ENCODE assay signal across 32 cellular contexts in genomic region chr7:158560386-158560785, GRCh38. TPM values are rescaled to one million over a fixed set of nuclear protein-coding genes. Genes with fewer than 3 reads are reported as not detected.
"Had no signal": no experiment of that assay in that cellular context is flagged by ENCODE, and none has a peak within 500 bp of the region (broad histone marks: within the 10 kb centered on the region; RNA-seq: fewer than 3 reads in every experiment).

No MANE protein-coding gene starts in this region.

- H3K9me3 ChIP-seq: ascending aorta had no signal

- H3K27ac ChIP-seq: ascending aorta, cardiac muscle cell, VCaP had no signal

- DNase-seq: activated CD4-positive, alpha-beta memory T cell treated with anti-CD3 and anti-CD28 coated beads, Interleukin-2, amount 10 ng/mL, durations not matched to agents 7 days and 5 days; activated CD4-positive, alpha-beta T cell treated with anti-CD3 and anti-CD28 coated beads for 1 hour; activated CD4-positive, alpha-beta T cell treated with anti-CD3 and anti-CD28 coated beads for 36 hours; activated CD4-positive, alpha-beta T cell treated with anti-CD3 and anti-CD28 coated beads for 48 hours; activated CD4-positive, alpha-beta T cell treated with anti-CD3 and anti-CD28 coated beads, Interleukin-2, amount 10 ng/mL, durations not matched to agents 7 days and 5 days; activated CD4-positive, alpha-beta T cell treated with anti-CD3 and anti-CD28 coated beads, Interleukin-2, amount 50 U/mL, for 48 hours; activated CD4-positive, CD25-positive, alpha-beta regulatory T cell; activated CD8-positive, alpha-beta memory T cell treated with anti-CD3 and anti-CD28 coated beads for 24 hours; activated CD8-positive, alpha-beta memory T cell treated with anti-CD3 and anti-CD28 coated beads, Interleukin-2, amount 10 ng/mL, durations not matched to agents 7 days and 5 days; activated CD8-positive, alpha-beta memory T cell treated with anti-CD3 and anti-CD28 coated beads, Interleukin-2, amount 50 U/mL, for 48 hours; activated CD8-positive, alpha-beta T cell treated with anti-CD3 and anti-CD28 coated beads, Interleukin-2, amount 10 ng/mL, durations not matched to agents 7 days and 5 days; activated gamma-delta T cell; activated naive CD4-positive, alpha-beta T cell treated with anti-CD3 and anti-CD28 coated beads, Interleukin-2, amount 10 ng/mL, durations not matched to agents 7 days and 5 days; activated naive CD4-positive, alpha-beta T cell treated with Interleukin-2 at 50 U/mL for 16 hours; activated naive CD8-positive, alpha-beta T cell treated with anti-CD3 and anti-CD28 coated beads, Interleukin-2, amount 10 ng/mL, durations not matched to agents 7 days and 5 days; activated naive CD8-positive, alpha-beta T cell treated with anti-CD3 and anti-CD28 coated beads, Interleukin-2, amount 50 U/mL, for 24 hours; activated T-cell treated with anti-CD3 and anti-CD28 coated beads, Interleukin-2, amount 50 U/mL, for 24 hours; activated T-cell treated with anti-CD3 and anti-CD28 coated beads, Interleukin-2, amount 50 U/mL, for 48 hours; amygdala; anterior cingulate cortex; caudate nucleus; SW 1271; T-helper 1 cell; T-helper 2 cell; T-helper 9 cell had no signal

- H3K36me3 ChIP-seq: ascending aorta, cardiac muscle cell had no signal

- H3K4me1 ChIP-seq: ascending aorta had no signal

- FAIRE-seq: bronchial epithelial cell, TTC549 had no signal

- H3K4me3 ChIP-seq: ascending aorta, cardiac muscle cell had no signal

- H3K27me3 ChIP-seq: ascending aorta, cardiac muscle cell had no signal

- ATAC-seq: activated CD4-positive, alpha-beta T cell treated with anti-CD3 and anti-CD28 coated beads for 36 hours; activated CD4-positive, CD25-positive, alpha-beta regulatory T cell treated with anti-CD3 and anti-CD28 coated beads, Interleukin-2, amount 50 U/mL, for 24 hours; activated CD8-positive, alpha-beta memory T cell treated with anti-CD3 and anti-CD28 coated beads, Interleukin-2, amount 10 ng/mL, durations not matched to agents 7 days and 5 days; activated CD8-positive, alpha-beta T cell treated with anti-CD3 and anti-CD28 coated beads, Interleukin-2, amount 10 ng/mL, durations not matched to agents 7 days and 5 days; activated naive CD8-positive, alpha-beta T cell treated with anti-CD3 and anti-CD28 coated beads, Interleukin-2, amount 50 U/mL, for 24 hours; WTC11 had no signal

RNA-seq across cellular contexts. Expression of gene PTPRN2, which starts 27.2 kb away (rescaled TPM):
- total RNA-seq: cardiac muscle cell had no signal
